Comparison of ENCODE assay signal across 12 cellular contexts in the genomic region with DNA sequence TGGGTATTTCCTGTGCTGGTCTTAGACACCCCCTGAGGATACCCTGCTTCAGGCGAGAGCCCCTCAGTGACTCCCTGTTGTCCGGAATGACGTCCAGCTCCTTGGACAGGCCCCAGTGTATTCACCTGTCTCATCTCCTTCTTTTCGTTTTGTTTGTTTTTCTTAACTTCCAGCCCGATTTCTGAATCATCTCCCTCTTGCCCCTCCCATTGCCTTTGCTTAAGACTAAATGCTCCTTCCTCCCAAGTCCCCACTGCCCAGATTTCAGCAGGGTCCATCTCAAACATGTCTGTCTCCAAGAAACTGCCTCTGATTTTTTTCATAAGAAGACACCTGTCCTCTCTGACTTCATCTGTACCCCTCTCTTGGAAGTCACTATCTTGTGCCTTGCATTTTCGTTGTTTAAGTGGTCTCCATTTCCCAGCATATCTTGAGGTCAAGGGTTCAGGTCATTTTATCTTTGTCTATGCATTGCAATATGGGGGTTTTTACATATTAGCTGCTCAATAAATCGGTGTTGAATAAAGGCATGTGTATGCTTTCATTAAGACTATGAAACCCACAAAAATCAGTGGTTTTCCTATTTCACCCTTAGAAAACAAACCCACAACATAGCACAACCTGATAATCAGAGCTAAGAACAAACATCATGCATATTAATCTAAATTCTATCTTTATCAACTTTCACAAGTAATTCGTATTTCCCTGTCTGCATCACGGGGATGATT. TPM values are rescaled to one million over a fixed set of nuclear protein-coding genes. Genes with fewer than 3 reads are reported as not detected.
DNase-seq lines count a peak whose midpoint lies in the region; ATAC-seq and TF ChIP-seq lines count a peak whose summit lies in the region.
"Had no signal": no experiment of that assay in that cellular context is flagged by ENCODE, and none has a peak within 500 bp of the region (broad histone marks: within the 10 kb centered on the region; RNA-seq: fewer than 3 reads in every experiment).

No MANE protein-coding gene starts in this region.

- H3K4me3 ChIP-seq in OCI-LY7 (ENCODE audit: low read depth, low read length, poor library complexity, severe bottlenecking) (no peak overlapping the region), PC-9 (no peak overlapping the region), trophoblast cell (ENCODE audit: low read depth, low read length) (no peak overlapping the region), uterus (no peak overlapping the region)

- no peak overlapping the region for H3K14ac ChIP-seq in trophoblast cell (ENCODE audit: low read length)

- H2BK5ac ChIP-seq in trophoblast cell (ENCODE audit: low read depth, low read length, poor library complexity), result no peak overlapping the region

- H3K27me3 ChIP-seq in PC-9 (ENCODE audit: insufficient read depth, low read depth) (no peaks in the 10 kb centered on the region), trophoblast cell (ENCODE audit: insufficient read depth, low read length) (no peaks in the 10 kb centered on the region), uterus (peaks cover 0 to 4% of the 10 kb centered on the region in 2 donors)

- ATAC-seq in GM19025 (IDR thresholded peaks at IDR 0.05; ENCODE audit: low read depth, unreplicated experiment), result peak; percentile 11
- peak; percentile 36 for ATAC-seq in GM21786 (IDR thresholded peaks at IDR 0.05; ENCODE audit: unreplicated experiment)
- ATAC-seq in HG03432 (IDR thresholded peaks at IDR 0.05; ENCODE audit: unreplicated experiment), result peak; percentile 46

- no peak overlapping the region for H3K23ac ChIP-seq in trophoblast cell (ENCODE audit: low read length)

- H3K27ac ChIP-seq in OCI-LY7 (ENCODE audit: low read depth, low read length, poor library complexity, severe bottlenecking), result no peak overlapping the region
- no peak overlapping the region for H3K27ac ChIP-seq in PC-9
- H3K27ac ChIP-seq in trophoblast cell (ENCODE audit: low read depth, low read length), result no peak overlapping the region
- no peak overlapping the region for H3K27ac ChIP-seq in uterus

- no peak for TF ChIP-seq POLR2A in uterus (IDR thresholded peaks at IDR 0.05)

- no peaks in the 10 kb centered on the region for H3K36me3 ChIP-seq in OCI-LY7 (ENCODE audit: insufficient read depth, low read length)
- H3K36me3 ChIP-seq in PC-9 (ENCODE audit: low read depth), result no peaks in the 10 kb centered on the region
- H3K36me3 ChIP-seq in trophoblast cell (ENCODE audit: control insufficient read depth in 1 of 2, insufficient read depth in 2 of 2, low read length in 2 of 2), result no peaks in the 10 kb centered on the region
- H3K36me3 ChIP-seq in uterus, result no peaks in the 10 kb centered on the region

- H4K8ac ChIP-seq in trophoblast cell (ENCODE audit: low read depth, low read length), result no peak overlapping the region

- H2AK5ac ChIP-seq in trophoblast cell (ENCODE audit: low read length), result no peak overlapping the region

- CTCF ChIA-PET in OCI-LY7 (lab: Charles Lee; ENCODE audit: unreplicated experiment), result no interaction called here
- CTCF ChIA-PET in PC-9 (lab: Charles Lee), result no interaction called here

- no peak overlapping the region for H3K4ac ChIP-seq in trophoblast cell (ENCODE audit: low read depth, low read length)

- BruUV-seq in OCI-LY7 (replicated peaks; lab: Mats Ljungman, UMichigan) (no TSS peak), PC-9 (replicated peaks; lab: Mats Ljungman, UMichigan) (no TSS peak)

- no peak overlapping the region for H4K12ac ChIP-seq in trophoblast cell (ENCODE audit: low read depth, low read length)

- intact Hi-C loops in OCI-LY7 (cut with micrococcal nuclease; ENCODE audit: unreplicated experiment) (no loop called here), PC-9 (cut with micrococcal nuclease; ENCODE audit: unreplicated experiment) (no loop called here), uterus (cut with DNase I; ENCODE audit: low total_unique reads) (no loop called here)

- POLR2A ChIA-PET in OCI-LY7 (lab: Charles Lee), result interaction anchor here (1.0 kb wide), 1 partner anchor 205 kb away, joined by 4 read pairs; no protein-coding TSS in a partner anchor
- POLR2A ChIA-PET in PC-9 (lab: Charles Lee; ENCODE audit: unreplicated experiment), result no interaction called here

- H3K9me3 ChIP-seq in OCI-LY7 (ENCODE audit: low read length) (no peaks in the 10 kb centered on the region), PC-9 (ENCODE audit: insufficient read depth, low read depth) (no peaks in the 10 kb centered on the region), trophoblast cell (ENCODE audit: insufficient read depth, low read depth, low read length) (no peaks in the 10 kb centered on the region), uterus (no peaks in the 10 kb centered on the region)

- H3K9ac ChIP-seq in trophoblast cell (ENCODE audit: low read length), result no peak overlapping the region

- no CpG with 5 or more reads among the region's 9 CpGs for WGBS in trophoblast cell (ENCODE audit: extremely low coverage, insufficient coverage, insufficient read length)

- H3K9me2 ChIP-seq in OCI-LY7 (ENCODE audit: insufficient read depth, low read length) (no peaks in the 10 kb centered on the region), PC-9 (ENCODE audit: insufficient read depth) (no peaks in the 10 kb centered on the region)

- H3K4me1 ChIP-seq in OCI-LY7 (ENCODE audit: insufficient read depth, low read length, poor library complexity, severe bottlenecking) (peaks cover 4% of the 10 kb centered on the region), PC-9 (replicated peaks; ENCODE audit: insufficient read depth) (peaks cover 7% of the 10 kb centered on the region), trophoblast cell (ENCODE audit: control insufficient read depth in 1 of 2, insufficient read depth in 2 of 2, low read length in 2 of 2) (no peaks in the 10 kb centered on the region), uterus (no peaks in the 10 kb centered on the region)

- H4K20me1 ChIP-seq in OCI-LY7 (ENCODE audit: insufficient read depth, low read length), result no peaks in the 10 kb centered on the region
- no peaks in the 10 kb centered on the region for H4K20me1 ChIP-seq in PC-9 (ENCODE audit: insufficient read depth)

- H2AFZ ChIP-seq in OCI-LY7 (ENCODE audit: low read length), result no peak overlapping the region
- H2AFZ ChIP-seq in PC-9, result no peak overlapping the region
- no peak overlapping the region for H2AFZ ChIP-seq in trophoblast cell (ENCODE audit: insufficient read depth, low read length, poor library complexity)

- H3K79me1 ChIP-seq in trophoblast cell (ENCODE audit: low read length), result no peaks in the 10 kb centered on the region

- H3K79me2 ChIP-seq in OCI-LY7 (ENCODE audit: insufficient read depth, low read depth, low read length) (no peaks in the 10 kb centered on the region), PC-9 (ENCODE audit: low read depth) (no peaks in the 10 kb centered on the region), trophoblast cell (ENCODE audit: control insufficient read depth, insufficient read depth, low read length, poor library complexity) (no peaks in the 10 kb centered on the region)

- H3K4me2 ChIP-seq in OCI-LY7 (ENCODE audit: low read length) (no peak overlapping the region), PC-9 (no peak overlapping the region), trophoblast cell (ENCODE audit: low read length) (no peak overlapping the region)

- TF ChIP-seq CTCF in OCI-LY7 (conservative IDR thresholded peaks at IDR 0.05; ENCODE audit: low read length), result no peak
- TF ChIP-seq CTCF in PC-9 (conservative IDR thresholded peaks at IDR 0.05), result no peak
- no peak for TF ChIP-seq CTCF in uterus (IDR thresholded peaks at IDR 0.05)

- no peak overlapping the region for H4K91ac ChIP-seq in trophoblast cell (ENCODE audit: low read depth, low read length)

- H3F3A ChIP-seq in PC-9 (ENCODE audit: insufficient read depth, low read depth), result no peaks in the 10 kb centered on the region

- no peak overlapping the region for H2BK12ac ChIP-seq in trophoblast cell (ENCODE audit: low read length)

- no peak overlapping the region for H3K18ac ChIP-seq in trophoblast cell (ENCODE audit: low read length)

- DNase-seq in mesenteric fat pad (ENCODE audit: low spot score) (peak; percentile 8), OCI-LY7 (ENCODE audit: low spot score) (no peak), PC-9 (no peak), trophoblast cell (no peak), uterus (no peak)
- DNase-seq: activated T-cell treated with anti-CD3 and anti-CD28 coated beads, Interleukin-2, amount 50 U/mL, for 48 hours; DMS79 treated with DMSO at 0.1 percent for 48 hours; GOT3; stimulated activated CD4-positive, alpha-beta T cell treated with anti-CD3 and anti-CD28 coated beads, Interleukin-15, amount 100 ng/mL, for 24 hours had no signal

- H2BK120ac ChIP-seq in trophoblast cell (ENCODE audit: insufficient read depth, low read length, poor library complexity), result no peak overlapping the region

RNA-seq across cellular contexts. Expression of a gene that starts 58.4 kb away (rescaled TPM):
- total RNA-seq in mesenteric fat pad (77.9 TPM), OCI-LY7 (2022) (not detected in 2 replicates), PC-9 (2021) (36.4 and 59.2 TPM in 2 replicates), uterus (100 to 1,000 TPM in 1 of 4 donors, 10 to 100 TPM in 3; 45.7 to 112 (median 61.5) TPM)
- not detected in 2 replicates for total RNA-seq in OCI-LY7 (2014; rRNA removed; shearing (Covaris generic))
- 27.6 and 27.8 TPM in 2 replicates for polyA plus RNA-seq in trophoblast cell (2013)

Comparison
In these comparisons a context has a peak if more than half of its experiments do, and no peak if none do; other contexts are left out.
1. RNA of a gene that starts 58.4 kb away (total RNA-seq): 77.9 TPM in mesenteric fat pad (single experiment), 45.7 to 112 TPM in uterus and 36.4 to 59.2 TPM in PC-9; not detected in OCI-LY7; every median in the first group is over 10 times any median in the second.
2. Peak in every context shown above with its lines, with median percentiles within 50 percentile points of each other: ATAC-seq.